Comparison of ENCODE assay signal across 20 cellular contexts in genomic region chr1:163291461-163291860, GRCh38. TPM values are rescaled to one million over a fixed set of nuclear protein-coding genes. Genes with fewer than 3 reads are reported as not detected.
"Had no signal": no experiment of that assay in that cellular context is flagged by ENCODE, and none has a peak within 500 bp of the region (broad histone marks: within the 10 kb centered on the region; RNA-seq: fewer than 3 reads in every experiment).

No MANE protein-coding gene starts in this region.

- H3K27ac ChIP-seq: dorsolateral prefrontal cortex, esophagus muscularis mucosa, gastrocnemius medialis, heart right ventricle, left lung, lower lobe of right lung had no signal

- H3K4me3 ChIP-seq: dorsolateral prefrontal cortex, esophagus muscularis mucosa, gastrocnemius medialis, heart right ventricle, left lung, lower lobe of right lung, mucosa of descending colon had no signal

- H3K4me1 ChIP-seq: gastrocnemius medialis, heart right ventricle, left lung, lower lobe of right lung had no signal

- H3K36me3 ChIP-seq: esophagus muscularis mucosa, gastrocnemius medialis, heart right ventricle, left lung, lower lobe of right lung had no signal

- H3K9me3 ChIP-seq: esophagus muscularis mucosa, gastrocnemius medialis, lower lobe of right lung had no signal

- ATAC-seq: gastrocnemius medialis; heart right ventricle; left cardiac atrium; left lung; left ventricle myocardium superior; lower lobe of right lung; mucosa of descending colon; naive thymus-derived CD8-positive, alpha-beta T cell had no signal

- DNase-seq: dermis blood vessel endothelial cell; dorsolateral prefrontal cortex; effector CD4-positive, alpha-beta T cell; effector memory CD4-positive, alpha-beta T cell; foreskin fibroblast; foreskin melanocyte; gastrocnemius medialis; glutamatergic neuron; head of caudate nucleus; heart right ventricle; hippocampal formation; left cardiac atrium; left lung; left ventricle myocardium superior; lower lobe of right lung; mesenchymal stem cell; mucosa of descending colon; naive B cell; naive thymus-derived CD8-positive, alpha-beta T cell had no signal

- H3K27me3 ChIP-seq: dorsolateral prefrontal cortex, esophagus muscularis mucosa, gastrocnemius medialis, heart right ventricle, left lung had no signal

RNA-seq across cellular contexts. Expression of gene NUF2, which starts 30.3 kb away (rescaled TPM):
- total RNA-seq: gastrocnemius medialis had no signal
